In the genomic region with DNA sequence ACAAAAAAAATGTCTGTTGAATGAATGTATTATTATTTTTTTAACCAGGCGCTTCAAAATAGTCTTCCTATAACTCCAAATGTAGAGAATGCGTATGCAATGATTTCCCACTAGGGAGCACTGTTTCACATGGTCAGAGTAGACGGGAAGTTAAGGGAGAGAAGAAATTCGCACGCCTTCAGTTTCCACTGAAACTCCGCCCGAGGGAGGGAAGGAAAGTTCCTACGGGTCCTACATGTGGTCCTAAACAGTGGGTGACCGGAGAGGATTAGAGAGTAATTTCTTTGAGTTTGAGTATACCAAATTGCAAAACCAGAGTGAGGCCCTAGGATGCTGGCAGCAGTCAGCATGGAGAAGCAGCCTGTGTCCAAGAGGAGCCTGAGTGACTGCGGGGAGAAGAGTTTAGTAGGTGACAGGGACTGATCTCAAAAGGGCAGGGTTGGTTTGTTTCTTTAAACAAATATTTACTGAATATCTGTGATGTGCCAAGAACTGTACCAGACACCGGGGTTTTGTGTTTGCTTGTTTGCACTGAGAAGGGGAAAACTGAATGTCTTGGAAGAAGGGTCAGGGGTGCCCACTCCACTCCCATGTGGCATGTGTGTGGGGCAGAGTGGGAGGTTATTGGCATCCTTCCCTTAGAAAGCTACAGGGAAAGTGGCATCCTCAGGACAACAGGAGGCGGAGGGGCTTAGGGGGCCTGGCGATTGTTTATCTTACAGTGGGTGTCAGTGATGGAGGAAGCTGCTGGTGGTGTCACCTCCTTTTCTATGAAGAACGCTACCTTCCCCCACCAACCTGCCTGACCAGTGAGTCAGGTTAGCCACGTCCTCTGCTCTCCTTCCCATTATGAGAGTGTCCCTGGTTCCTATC, we compare ENCODE assay signal across 9 cellular contexts. TPM values are rescaled to one million over a fixed set of nuclear protein-coding genes. Genes with fewer than 3 reads are reported as not detected.
A peak's percentile ranks its signal among the peaks of the same experiment; 100 is the strongest.
DNase-seq lines count a peak whose midpoint lies in the region; ATAC-seq lines count a peak whose summit lies in the region.
"Had no signal": no experiment of that assay in that cellular context is flagged by ENCODE, and none has a peak within 500 bp of the region (broad histone marks: within the 10 kb centered on the region; RNA-seq: fewer than 3 reads in every experiment).

No MANE protein-coding gene starts in this region.

- DNase-seq in activated naive CD4-positive, alpha-beta T cell treated with Interleukin-2 at 50 U/mL for 16 hours = peak; percentile 16
- no peak for DNase-seq in activated naive CD4-positive, alpha-beta T cell treated with anti-CD3 and anti-CD28 coated beads, Interleukin-2, amount 50 U/mL, for 16 hours
- DNase-seq in NCI-H446 treated with DMSO at 0.1 percent for 48 hours (lab: John Stamatoyannopoulos, UW) = peak; percentile 18
- DNase-seq in activated naive CD8-positive, alpha-beta T cell treated with anti-CD3 and anti-CD28 coated beads, Interleukin-2, amount 50 U/mL, for 24 hours = peak; percentile 41
- peak in 1 of 3 donors; percentile 26 for DNase-seq in right cardiac atrium
- DNase-seq in stimulated activated effector memory CD8-positive, alpha-beta T cell treated with anti-CD3 and anti-CD28 coated beads, Interleukin-12 subunit alpha, Interleukin-12 subunit beta, amount 100 ng/mL, for 72 hours (ENCODE audit: low spot score in 2 of 2) = no peak

- H3K4me3 Mint-ChIP-seq in activated naive CD8-positive, alpha-beta T cell treated with anti-CD3 and anti-CD28 coated beads, Interleukin-2, amount 50 U/mL, for 24 hours = peak overlapping the region; percentile 69
- H3K4me3 Mint-ChIP-seq in stimulated activated effector memory CD8-positive, alpha-beta T cell treated with anti-CD3 and anti-CD28 coated beads, Interleukin-12 subunit alpha, Interleukin-12 subunit beta, amount 100 ng/mL, for 72 hours = peak overlapping the region; percentile 44

- H3K4me1 ChIP-seq in right cardiac atrium (ENCODE audit: control insufficient read depth, insufficient read depth, low read length) = no peaks in the 10 kb centered on the region

- H3K27me3 Mint-ChIP-seq in activated naive CD8-positive, alpha-beta T cell treated with anti-CD3 and anti-CD28 coated beads, Interleukin-2, amount 50 U/mL, for 24 hours = no peaks in the 10 kb centered on the region

- H3K36me3 Mint-ChIP-seq in activated naive CD8-positive, alpha-beta T cell treated with anti-CD3 and anti-CD28 coated beads, Interleukin-2, amount 50 U/mL, for 24 hours (ENCODE audit: low read depth) = no peaks in the 10 kb centered on the region
- H3K36me3 Mint-ChIP-seq in stimulated activated effector memory CD8-positive, alpha-beta T cell treated with anti-CD3 and anti-CD28 coated beads, Interleukin-12 subunit alpha, Interleukin-12 subunit beta, amount 100 ng/mL, for 72 hours = no peaks in the 10 kb centered on the region

- H3K9me3 Mint-ChIP-seq in activated naive CD8-positive, alpha-beta T cell treated with anti-CD3 and anti-CD28 coated beads, Interleukin-2, amount 50 U/mL, for 24 hours = no peaks in the 10 kb centered on the region
- H3K9me3 Mint-ChIP-seq in stimulated activated effector memory CD8-positive, alpha-beta T cell treated with anti-CD3 and anti-CD28 coated beads, Interleukin-12 subunit alpha, Interleukin-12 subunit beta, amount 100 ng/mL, for 72 hours = no peaks in the 10 kb centered on the region

- peak; percentile 61 for ATAC-seq in activated naive CD8-positive, alpha-beta T cell treated with anti-CD3 and anti-CD28 coated beads, Interleukin-2, amount 50 U/mL, for 24 hours
- ATAC-seq in right cardiac atrium (peak; percentile 78 to 84), HG02678 (IDR thresholded peaks at IDR 0.05; ENCODE audit: unreplicated experiment) (no peak), GM18520 (IDR thresholded peaks at IDR 0.05; ENCODE audit: unreplicated experiment) (no peak)
- peak; percentile 71 for ATAC-seq in stimulated activated effector memory CD8-positive, alpha-beta T cell treated with anti-CD3 and anti-CD28 coated beads, Interleukin-12 subunit alpha, Interleukin-12 subunit beta, amount 100 ng/mL, for 72 hours

- H3K4me3 ChIP-seq in right cardiac atrium (ENCODE audit: low read length) = no peak overlapping the region

- peak overlapping the region; percentile 86 for H3K27ac Mint-ChIP-seq in activated naive CD8-positive, alpha-beta T cell treated with anti-CD3 and anti-CD28 coated beads, Interleukin-2, amount 50 U/mL, for 24 hours
- peak overlapping the region; percentile 11 for H3K27ac Mint-ChIP-seq in stimulated activated effector memory CD8-positive, alpha-beta T cell treated with anti-CD3 and anti-CD28 coated beads, Interleukin-12 subunit alpha, Interleukin-12 subunit beta, amount 100 ng/mL, for 72 hours

- no peak overlapping the region for H3K27ac ChIP-seq in right cardiac atrium (ENCODE audit: low read length)

- H3K4me1 Mint-ChIP-seq in activated naive CD8-positive, alpha-beta T cell treated with anti-CD3 and anti-CD28 coated beads, Interleukin-2, amount 50 U/mL, for 24 hours = peaks cover 18% of the 10 kb centered on the region
- peaks cover 21% of the 10 kb centered on the region for H3K4me1 Mint-ChIP-seq in stimulated activated effector memory CD8-positive, alpha-beta T cell treated with anti-CD3 and anti-CD28 coated beads, Interleukin-12 subunit alpha, Interleukin-12 subunit beta, amount 100 ng/mL, for 72 hours

- intact Hi-C loops in right cardiac atrium (cut with DNase I) = no loop called here

- H3K9me3 ChIP-seq in right cardiac atrium (ENCODE audit: control insufficient read depth, low read length) = no peaks in the 10 kb centered on the region

- H3K27me3 ChIP-seq in right cardiac atrium (ENCODE audit: control insufficient read depth, insufficient read depth) = no peaks in the 10 kb centered on the region

- 36% methylated on average over 15 of the region's 15 CpGs for WGBS in right cardiac atrium

RNA-seq across cellular contexts. Expression of a gene that starts 22.8 kb away (rescaled TPM):
- total RNA-seq in right cardiac atrium = not detected
- not detected for polyA plus RNA-seq in right cardiac atrium
- total RNA-seq: glomerular endothelial cell had no signal

RNA-seq across cellular contexts. Expression of a gene that starts 31.4 kb away (rescaled TPM):
- 1 to 10 TPM in 3 of 4 donors, under 1 TPM in 1; 0.39 to 2.5 (median 1.6) TPM for total RNA-seq in right cardiac atrium
- 0.66 TPM for polyA plus RNA-seq in right cardiac atrium

RNA-seq across cellular contexts. Expression of a gene that starts 33.7 kb away (rescaled TPM):
- total RNA-seq in right cardiac atrium = 1 to 10 TPM in 2 of 4 donors, under 1 TPM in 2; 0.39 to 1.2 (median 0.84) TPM
- polyA plus RNA-seq in right cardiac atrium = 0.91 TPM
- total RNA-seq: glomerular endothelial cell had no signal

RNA-seq across cellular contexts. Expression of a gene that starts 33.9 kb away (rescaled TPM):
- total RNA-seq in right cardiac atrium = 10 to 100 TPM; 12.0 to 16.8 (median 13.1) TPM
- polyA plus RNA-seq in right cardiac atrium = 13.3 TPM

Comparison
In these comparisons a context has a peak if more than half of its experiments do, and no peak if none do; other contexts are left out.
1. DNase-seq: peak in activated naive CD4-positive, alpha-beta T cell treated with Interleukin-2 at 50 U/mL for 16 hours (single experiment), NCI-H446 treated with DMSO at 0.1 percent for 48 hours (single experiment) and activated naive CD8-positive, alpha-beta T cell treated with anti-CD3 and anti-CD28 coated beads, Interleukin-2, amount 50 U/mL, for 24 hours (single experiment); none in activated naive CD4-positive, alpha-beta T cell treated with anti-CD3 and anti-CD28 coated beads, Interleukin-2, amount 50 U/mL, for 16 hours (single experiment) and stimulated activated effector memory CD8-positive, alpha-beta T cell treated with anti-CD3 and anti-CD28 coated beads, Interleukin-12 subunit alpha, Interleukin-12 subunit beta, amount 100 ng/mL, for 72 hours (0 of 2).
2. ATAC-seq: peak in activated naive CD8-positive, alpha-beta T cell treated with anti-CD3 and anti-CD28 coated beads, Interleukin-2, amount 50 U/mL, for 24 hours (single experiment), right cardiac atrium (2 of 2) and stimulated activated effector memory CD8-positive, alpha-beta T cell treated with anti-CD3 and anti-CD28 coated beads, Interleukin-12 subunit alpha, Interleukin-12 subunit beta, amount 100 ng/mL, for 72 hours (single experiment); none in HG02678 (single experiment) and GM18520 (single experiment).